Comparison of ENCODE assay signal across 8 cellular contexts in genomic region chr7:64665980-64666674, GRCh38. TPM values are rescaled to one million over a fixed set of nuclear protein-coding genes. Genes with fewer than 3 reads are reported as not detected.
DNase-seq lines count a peak whose midpoint lies in the region; ATAC-seq and TF ChIP-seq lines count a peak whose summit lies in the region.

ZNF107 (plus strand) TSS chr7:64666133; CDS start chr7:64666283, 150 bp downstream.

- CTCF ChIA-PET in HEK293T (lab: Yijun Ruan, JAX), result no interaction called here

- no peaks in the 10 kb centered on the region for H3K27me3 ChIP-seq in gastroesophageal sphincter
- no peaks in the 10 kb centered on the region for H3K27me3 ChIP-seq in neutrophil

- DNase-seq in GF-D8 (lab: John Stamatoyannopoulos, UW) (peak; percentile 94), HEK293T (ENCODE audit: extremely low spot score) (peak; percentile 83), MV-4-11 (lab: John Stamatoyannopoulos, UW) (peak; percentile 95), SK-MEL-5 (ENCODE audit: low read depth, low spot score) (peak; percentile 97), superior temporal gyrus (ENCODE audit: extremely low spot score) (peak; percentile 95)
- peak; percentile 87 for DNase-seq in activated naive CD4-positive, alpha-beta T cell treated with Interleukin-2 at 50 U/mL for 16 hours

- POLR2A ChIA-PET in HEK293T (lab: Yijun Ruan, JAX), result interaction anchor here (0.6 to 1.8 kb wide), 7 partner anchors 8 to 353 kb away, joined by 3 to 5 read pairs (median 4); partner anchors contain the start of genes ZNF138, ZNF680 and ZNF736

- H3K27ac ChIP-seq in gastroesophageal sphincter, result peak within 1 kb of the TSS; percentile 24 to 86 (median 70)
- peak within 1 kb of the TSS; percentile 70 for H3K27ac ChIP-seq in neutrophil

- H3K9me3 ChIP-seq in gastroesophageal sphincter (no peaks in the 10 kb centered on the region), neutrophil (no peaks in the 10 kb centered on the region)

- TF ChIP-seq EP300 in gastroesophageal sphincter (IDR thresholded peaks at IDR 0.05), result no peak

- TF ChIP-seq POLR2A in gastroesophageal sphincter (IDR thresholded peaks at IDR 0.05), result no peak

- no peak for TF ChIP-seq CTCF in gastroesophageal sphincter (IDR thresholded peaks at IDR 0.05)
- TF ChIP-seq CTCF in neutrophil (IDR thresholded peaks at IDR 0.05), result no peak

- in situ Hi-C loops in SK-MEL-5 (cut with HindIII; ENCODE audit: low pct_unique_long_range_greater_than_20kb, low sequenced_read_pairs), result no loop called here

- H3K4me3 ChIP-seq in gastroesophageal sphincter, result peak within 1 kb of the TSS; percentile 62 to 98
- peak within 1 kb of the TSS; percentile 65 to 72 for H3K4me3 ChIP-seq in neutrophil (ENCODE audit: low read depth in 1 of 2, low read length in 1 of 2)

- 0 to 1% methylated on average over 3 to 15 of the region's 37 CpGs for WGBS in gastroesophageal sphincter (ENCODE audit: low coverage in 1 of 2), 2 donors

- H3K36me3 ChIP-seq in gastroesophageal sphincter (peaks cover 0 to 14% of the 10 kb centered on the region in 2 donors), neutrophil (peaks cover 11% of the 10 kb centered on the region)

- H3K4me1 ChIP-seq in gastroesophageal sphincter (peaks cover 0 to 23% (median 0%) of the 10 kb centered on the region in 3 donors), neutrophil (ENCODE audit: control insufficient read depth in 1 of 2, insufficient read depth in 1 of 2, low read depth in 1 of 2, low read length in 1 of 2) (peaks cover 11 to 18% of the 10 kb centered on the region in 2 experiments)

- ATAC-seq in gastroesophageal sphincter, result peak; percentile 100

TF ChIP-seq in HEK293T, 16 proteins besides CTCF, POLR2A, EP300 and RAD21:
- TF ChIP-seq ELF4 (IDR thresholded peaks at IDR 0.05) (0 out of 2 replicates have a peak, but pooled peaks have one; percentile 12), PKNOX1 (IDR thresholded peaks at IDR 0.05) (peak; percentile 97), FOXK2 (IDR thresholded peaks at IDR 0.05) (no peak), ARNT (IDR thresholded peaks at IDR 0.05) (no peak), TARDBP (IDR thresholded peaks at IDR 0.05) (no peak), L3MBTL2 (conservative IDR thresholded peaks at IDR 0.05) (peak; percentile 78), HDGF (IDR thresholded peaks at IDR 0.05; ENCODE audit: borderline replicate concordance) (no peak), SP1 (IDR thresholded peaks at IDR 0.05) (no peak)

RNA-seq across cellular contexts. Expression of gene ZNF107, which starts in this region (rescaled TPM):
- total RNA-seq in SK-MEL-5 (2014; rRNA removed; shearing (Covaris generic)), result 4.0 and 4.7 TPM in 2 replicates
- polyA plus RNA-seq in SK-MEL-5 (2015; cell fraction: cytosol; rRNA removed), result 2.7 and 6.0 TPM in 2 replicates
- polyA plus RNA-seq in SK-MEL-5 (2015; cell fraction: nucleus; rRNA removed), result 10.5 and 15.2 TPM in 2 replicates
- 1 to 10 TPM; 1.8 to 4.9 (median 3.5) TPM for total RNA-seq in gastroesophageal sphincter

Comparison
In these comparisons a context has a peak if more than half of its experiments do, and no peak if none do; other contexts are left out.
1. Peak in every context shown above with its lines: DNase-seq, ATAC-seq, H3K4me3 ChIP-seq and H3K27ac ChIP-seq.